8 cellular contexts compared by ENCODE assay signal in genomic region chr5:132496631-132497487, GRCh38. TPM values are rescaled to one million over a fixed set of nuclear protein-coding genes. Genes with fewer than 3 reads are reported as not detected.
DNase-seq lines count a peak whose midpoint lies in the region; ATAC-seq and TF ChIP-seq lines count a peak whose summit lies in the region.

No MANE protein-coding gene starts in this region.

- no peaks in the 10 kb centered on the region for H3K9me3 ChIP-seq in SJCRH30 (replicated peaks)
- no peaks in the 10 kb centered on the region for H3K9me3 ChIP-seq in heart right ventricle
- H3K9me3 ChIP-seq in parathyroid adenoma (ENCODE audit: control insufficient read depth, low read length): no peaks in the 10 kb centered on the region

- H3K4me2 ChIP-seq in parathyroid adenoma (ENCODE audit: low read length): peak overlapping the region; percentile 76

- intact Hi-C loops in heart right ventricle (cut with DNase I): loop anchor here in 7 of 10 donors (2.0 to 10.0 kb wide), 4 partner anchors 70 to 202 kb away; partner anchors contain the start of gene SLC22A4 (in 5 of the 7)

- H3K79me2 ChIP-seq in parathyroid adenoma: no peaks in the 10 kb centered on the region

- 3 to 4% methylated on average over 62 of the region's 62 CpGs for WGBS in heart right ventricle, 2 donors

- peak; percentile 77 for DNase-seq in Caki2 (ENCODE audit: low read depth)
- DNase-seq in SJCRH30: peak; percentile 71 to 75
- DNase-seq in amniotic stem cell (lab: John Stamatoyannopoulos, UW): peak; percentile 42
- peak; percentile 91 to 92 for DNase-seq in heart right ventricle
- DNase-seq in NCI-H446 treated with DMSO at 0.1 percent for 48 hours (lab: John Stamatoyannopoulos, UW): no peak

- H3K27me3 ChIP-seq in SJCRH30 (no peaks in the 10 kb centered on the region), heart right ventricle (no peaks in the 10 kb centered on the region), parathyroid adenoma (ENCODE audit: control insufficient read depth, insufficient read depth, low read length) (no peaks in the 10 kb centered on the region)

- peak overlapping the region; percentile 96 for H2AFZ ChIP-seq in parathyroid adenoma

- in situ Hi-C loops in Caki2 (cut with HindIII; ENCODE audit: low pct_unique_long_range_greater_than_20kb, low sequenced_read_pairs): loop anchor here (25.0 kb wide), 1 partner anchor 110 kb away; no protein-coding TSS in a partner anchor

- ATAC-seq in GM19438 (IDR thresholded peaks at IDR 0.05; ENCODE audit: low read depth, unreplicated experiment): peak; percentile 59
- ATAC-seq in HG03571 (IDR thresholded peaks at IDR 0.05; ENCODE audit: unreplicated experiment): peak; percentile 42
- peak; percentile 65 to 83 (median 70) for ATAC-seq in heart right ventricle

- H3K4me3 ChIP-seq in SJCRH30 (peak overlapping the region; percentile 63), heart right ventricle (peak overlapping the region; percentile 50 to 88 (median 76)), parathyroid adenoma (ENCODE audit: low read depth, low read length) (peak overlapping the region; percentile 58)

- H3K9ac ChIP-seq in parathyroid adenoma: peak overlapping the region; percentile 70

- H3K36me3 ChIP-seq in SJCRH30 (no peaks in the 10 kb centered on the region), heart right ventricle (no peaks in the 10 kb centered on the region), parathyroid adenoma (ENCODE audit: control insufficient read depth, insufficient read depth, low read length) (no peaks in the 10 kb centered on the region)

- H3K27ac ChIP-seq in SJCRH30 (peak overlapping the region; percentile 54), heart right ventricle (peak overlapping the region; percentile 84 to 100 (median 94)), parathyroid adenoma (peak overlapping the region; percentile 81)

- peaks cover 35% of the 10 kb centered on the region for H3K4me1 ChIP-seq in SJCRH30
- H3K4me1 ChIP-seq in heart right ventricle: peaks cover 16 to 84% (median 51%) of the 10 kb centered on the region in 9 donors
- H3K4me1 ChIP-seq in parathyroid adenoma: peaks cover 14% of the 10 kb centered on the region

- TF ChIP-seq CTCF in heart right ventricle (IDR thresholded peaks at IDR 0.05) (no peak), parathyroid adenoma (IDR thresholded peaks at IDR 0.05) (no peak)

RNA-seq across cellular contexts. Expression of gene IRF1, which starts 6.3 kb away (rescaled TPM):
- 12.2 and 19.7 TPM in 2 replicates for total RNA-seq in Caki2 (2014; rRNA removed; shearing (Covaris generic); ENCODE audit: low replicate concordance)
- 13.9 and 14.1 TPM in 2 replicates for total RNA-seq in SJCRH30 (2014; rRNA removed; shearing (Covaris generic))
- total RNA-seq in heart right ventricle: 100 to 1,000 TPM in 1 of 10 donors, 10 to 100 TPM in 8, 1 to 10 TPM in 1; 9.5 to 146 (median 19.2) TPM
- polyA plus RNA-seq in heart right ventricle: 10 to 100 TPM in 1 of 2 donors, 1 to 10 TPM in 1; 8.6 to 13.7 TPM

RNA-seq across cellular contexts. Expression of gene IL5, which starts 46.5 kb away (rescaled TPM):
- total RNA-seq in Caki2 (2014; rRNA removed; shearing (Covaris generic); ENCODE audit: low replicate concordance): not detected in 2 replicates
- not detected in 2 replicates for total RNA-seq in SJCRH30 (2014; rRNA removed; shearing (Covaris generic))
- total RNA-seq in heart right ventricle: not detected
- not detected for polyA plus RNA-seq in heart right ventricle

RNA-seq across cellular contexts. Expression of gene RAD50, which starts 59.9 kb away (rescaled TPM):
- total RNA-seq in Caki2 (2014; rRNA removed; shearing (Covaris generic); ENCODE audit: low replicate concordance): 14.9 and 19.6 TPM in 2 replicates
- 23.3 and 28.2 TPM in 2 replicates for total RNA-seq in SJCRH30 (2014; rRNA removed; shearing (Covaris generic))
- total RNA-seq in heart right ventricle: 10 to 100 TPM; 26.6 to 38.5 (median 33.2) TPM
- polyA plus RNA-seq in heart right ventricle: 10 to 100 TPM in 1 of 2 donors, 1 to 10 TPM in 1; 6.8 to 11.6 TPM
